ENCODE assay signal across 8 cellular contexts in the genomic region with DNA sequence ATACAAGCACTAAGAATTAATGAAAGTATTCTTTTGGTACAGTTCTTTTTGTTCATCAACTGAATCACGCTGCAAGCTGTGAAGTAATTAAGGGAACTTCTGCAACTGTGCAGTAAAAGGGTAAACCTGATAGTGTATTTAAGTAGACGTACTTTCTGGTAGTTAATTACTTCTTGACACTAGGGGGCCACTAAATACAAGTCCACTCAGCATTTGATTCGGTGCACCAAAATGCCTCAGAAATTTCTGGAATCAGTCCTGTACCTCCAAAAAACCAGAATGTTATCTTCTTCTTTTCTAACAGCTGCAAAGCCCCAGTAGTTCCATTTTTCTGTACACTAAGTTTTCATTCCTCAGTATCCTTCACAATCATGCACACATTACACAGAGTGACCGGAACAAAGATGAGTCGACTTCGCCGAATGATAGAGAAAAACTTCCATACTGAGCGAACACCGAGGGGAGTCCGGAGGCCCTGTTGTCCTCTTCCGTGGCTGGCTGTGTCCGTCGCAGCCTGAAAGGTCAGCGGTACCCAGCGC. TPM values are rescaled to one million over a fixed set of nuclear protein-coding genes. Genes with fewer than 3 reads are reported as not detected.
DNase-seq lines count a peak whose midpoint lies in the region; ATAC-seq lines count a peak whose summit lies in the region.

No MANE protein-coding gene starts in this region.

- H3K36me3 ChIP-seq in iPS DF 6.9 (ENCODE audit: control insufficient read depth, insufficient read depth, low read length) (no peaks in the 10 kb centered on the region; the same call in 1 of the 2 replicates), skeletal muscle tissue (ENCODE audit: control insufficient read depth in 3 of 3, insufficient read depth in 3 of 3, low read length in 3 of 3) (peaks cover 0 to 22% (median 19%) of the 10 kb centered on the region in 3 donors)

- peak; percentile 68 for DNase-seq in CD1c-positive myeloid dendritic cell (ENCODE audit: extremely low spot score)
- peak; percentile 13 for DNase-seq in NCI-H82 treated with DMSO at 0.1 percent for 48 hours (lab: John Stamatoyannopoulos, UW; ENCODE audit: unreplicated experiment)
- DNase-seq in astrocyte of the hippocampus (ENCODE audit: low read depth, low spot score): peak; percentile 67
- no peak for DNase-seq in iPS DF 6.9 (ENCODE audit: low read depth, low spot score)
- no peak for DNase-seq in UCSD-AML1 (lab: John Stamatoyannopoulos, UW; ENCODE audit: unreplicated experiment)

- no peaks in the 10 kb centered on the region for H3K4me1 ChIP-seq in iPS DF 6.9 (ENCODE audit: control insufficient read depth, insufficient read depth, low read length)
- H3K4me1 ChIP-seq in skeletal muscle tissue (ENCODE audit: control insufficient read depth in 3 of 3, insufficient read depth in 3 of 3, low read length in 3 of 3): peaks cover 21 to 25% (median 23%) of the 10 kb centered on the region in 3 donors

- ATAC-seq in GM18861 (IDR thresholded peaks at IDR 0.05; ENCODE audit: unreplicated experiment) (peak; percentile 30), HG03097 (IDR thresholded peaks at IDR 0.05; ENCODE audit: low FRiP score, unreplicated experiment) (peak; percentile 38)

- H3K27ac ChIP-seq in iPS DF 6.9 (ENCODE audit: low read length): no peak overlapping the region
- H3K27ac ChIP-seq in skeletal muscle tissue (ENCODE audit: low read depth, low read length): peak overlapping the region; percentile 61

- H3K4me3 ChIP-seq in iPS DF 6.9 (ENCODE audit: low read length) (peak overlapping the region; percentile 72), skeletal muscle tissue (ENCODE audit: low read length in 3 of 3) (peak overlapping the region; percentile 88 to 97 (median 90))

- peak overlapping the region; percentile 88 to 96 (median 96) for H3K9ac ChIP-seq in skeletal muscle tissue (ENCODE audit: low read depth in 1 of 3, low read length in 3 of 3)

- H3K27me3 ChIP-seq in iPS DF 6.9 (ENCODE audit: control insufficient read depth, insufficient read depth, low read length) (no peaks in the 10 kb centered on the region), skeletal muscle tissue (ENCODE audit: control insufficient read depth in 3 of 3, insufficient read depth in 3 of 3, low read length in 3 of 3) (no peaks in the 10 kb centered on the region)

- no CpG with 5 or more reads among the region's 15 CpGs for WGBS in iPS DF 6.9 (ENCODE audit: insufficient coverage, insufficient read length)

- H3K9me3 ChIP-seq in iPS DF 6.9 (ENCODE audit: control insufficient read depth, insufficient read depth, low read length) (no peaks in the 10 kb centered on the region), skeletal muscle tissue (ENCODE audit: control insufficient read depth in 3 of 3, low read length in 3 of 3) (no peaks in the 10 kb centered on the region)

RNA-seq across cellular contexts. Expression of a gene that starts 0.5 kb away (rescaled TPM):
- total RNA-seq in skeletal muscle tissue: 31.8 TPM

RNA-seq across cellular contexts. Expression of a gene that starts 0.6 kb away (rescaled TPM):
- 45.9 TPM for total RNA-seq in skeletal muscle tissue

Comparison
In these comparisons a context has a peak if more than half of its experiments do, and no peak if none do; other contexts are left out.
1. DNase-seq: peak in CD1c-positive myeloid dendritic cell (single experiment), NCI-H82 treated with DMSO at 0.1 percent for 48 hours (single experiment) and astrocyte of the hippocampus (single experiment); none in iPS DF 6.9 (single experiment) and UCSD-AML1 (single experiment).